ENCODE assay signal across 10 cellular contexts in the genomic region with DNA sequence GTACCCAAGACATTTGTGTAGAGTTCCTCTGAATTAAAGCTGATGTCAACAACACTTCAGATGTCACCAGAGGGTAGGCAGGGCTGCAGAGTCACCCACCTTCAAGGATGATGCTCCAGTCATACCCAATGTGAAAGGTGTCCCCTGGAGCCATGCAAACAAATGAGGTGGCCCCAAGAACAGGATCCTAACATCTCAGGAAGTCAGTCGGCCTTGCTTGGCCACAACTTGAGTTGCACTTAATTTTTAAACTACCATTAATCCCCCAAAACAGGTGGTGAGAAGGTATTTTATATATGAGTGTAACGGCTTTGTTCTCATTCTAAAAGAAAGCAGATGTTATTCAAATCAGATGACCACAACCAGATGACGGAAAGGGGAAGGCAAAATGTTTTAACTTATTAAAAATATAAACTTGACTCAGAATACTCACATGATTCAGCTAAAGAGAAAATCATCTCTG. TPM values are rescaled to one million over a fixed set of nuclear protein-coding genes. Genes with fewer than 3 reads are reported as not detected.
DNase-seq lines count a peak whose midpoint lies in the region; ATAC-seq, FAIRE-seq and TF ChIP-seq lines count a peak whose summit lies in the region.
"Had no signal": no experiment of that assay in that cellular context is flagged by ENCODE, and none has a peak within 500 bp of the region (broad histone marks: within the 10 kb centered on the region; RNA-seq: fewer than 3 reads in every experiment).

No MANE protein-coding gene starts in this region.

- peaks cover 1% of the 10 kb centered on the region for H3K36me3 Mint-ChIP-seq in activated naive CD4-positive, alpha-beta T cell treated with anti-CD3 and anti-CD28 coated beads, Interleukin-2, amount 50 U/mL, for 24 hours

- H3K27me3 Mint-ChIP-seq in activated naive CD4-positive, alpha-beta T cell treated with anti-CD3 and anti-CD28 coated beads, Interleukin-2, amount 50 U/mL, for 24 hours, result no peaks in the 10 kb centered on the region

- H3K4me3 ChIP-seq in heart left ventricle, result no peak overlapping the region

- FAIRE-seq in GM12891 (lab: Jason Lieb, UNC), result peak; percentile 69
- no peak for FAIRE-seq in RCC 7860 (lab: Jason Lieb, UNC)
- FAIRE-seq: endometrium had no signal

- H3K4me3 Mint-ChIP-seq in activated naive CD4-positive, alpha-beta T cell treated with anti-CD3 and anti-CD28 coated beads, Interleukin-2, amount 50 U/mL, for 24 hours, result no peak overlapping the region

- H3K27ac Mint-ChIP-seq in activated naive CD4-positive, alpha-beta T cell treated with anti-CD3 and anti-CD28 coated beads, Interleukin-2, amount 50 U/mL, for 24 hours, result peak overlapping the region; percentile 59

- no peaks in the 10 kb centered on the region for H3K36me3 ChIP-seq in heart left ventricle

- peaks cover 2 to 59% (median 17%) of the 10 kb centered on the region in 12 donors for H3K4me1 ChIP-seq in heart left ventricle

- no peaks in the 10 kb centered on the region for H3K9me3 ChIP-seq in heart left ventricle

- DNase-seq in GM12891 (ENCODE audit: insufficient read length, low spot score) (no peak), RCC 7860 (ENCODE audit: low spot score) (no peak), DMS153 (lab: John Stamatoyannopoulos, UW) (no peak), heart left ventricle (no peak), NCI-H146 (lab: John Stamatoyannopoulos, UW) (no peak)
- DNase-seq: nucleus accumbens had no signal

- intact Hi-C loops in heart left ventricle (cut with DNase I), result no loop called here

- WGBS in heart left ventricle, 4 donors, result 67 to 76% (median 74%) methylated on average over 3 of the region's 3 CpGs

- H3K27me3 ChIP-seq in heart left ventricle, result no peaks in the 10 kb centered on the region

- ATAC-seq in GM19467 (IDR thresholded peaks at IDR 0.05; ENCODE audit: unreplicated experiment) (peak; percentile 50), HG03354 (IDR thresholded peaks at IDR 0.05; ENCODE audit: poor library complexity, severe bottlenecking, unreplicated experiment) (peak; percentile 53), heart left ventricle (no peak)

- peak overlapping the region in 1 of 12 donors; percentile 76 for H3K27ac ChIP-seq in heart left ventricle

- TF ChIP-seq CTCF in heart left ventricle (IDR thresholded peaks at IDR 0.05), result no peak

- peaks cover 68% of the 10 kb centered on the region for H3K4me1 Mint-ChIP-seq in activated naive CD4-positive, alpha-beta T cell treated with anti-CD3 and anti-CD28 coated beads, Interleukin-2, amount 50 U/mL, for 24 hours

- TF ChIP-seq POLR2A in GM12891 (IDR thresholded peaks at IDR 0.05; ENCODE audit: low read depth, low read length) (no peak), heart left ventricle (IDR thresholded peaks at IDR 0.05) (no peak)

- no peaks in the 10 kb centered on the region for H3K9me3 Mint-ChIP-seq in activated naive CD4-positive, alpha-beta T cell treated with anti-CD3 and anti-CD28 coated beads, Interleukin-2, amount 50 U/mL, for 24 hours

TF ChIP-seq in GM12891, 5 proteins besides CTCF, POLR2A, EP300 and RAD21:
- TF ChIP-seq SPI1 (IDR thresholded peaks at IDR 0.05; ENCODE audit: low read depth, low read length), result peak; percentile 47
- TF ChIP-seq POLR2AphosphoS5 (IDR thresholded peaks at IDR 0.05; ENCODE audit: low read depth, low read length), result peak; percentile 34; the same call in 1 of the 2 replicates
- TF ChIP-seq PAX5 (IDR thresholded peaks at IDR 0.05; ENCODE audit: insufficient read depth, low read length, severe bottlenecking), result peak; percentile 84
- no peak for TF ChIP-seq TAF1 (IDR thresholded peaks at IDR 0.05; ENCODE audit: low read depth, low read length)
- TF ChIP-seq POU2F2 (IDR thresholded peaks at IDR 0.05; ENCODE audit: low read depth, low read length), result peak; percentile 98

RNA-seq across cellular contexts. Expression of gene SERPINB1, which starts 21.1 kb away (rescaled TPM):
- polyA plus RNA-seq in GM12891 (2012; ENCODE audit: low read depth, missing spikeins), result 0.99 TPM
- 10 to 100 TPM; 15.6 to 55.6 (median 23.0) TPM for total RNA-seq in heart left ventricle
- 10 to 100 TPM; 15.4 to 20.4 TPM for polyA plus RNA-seq in heart left ventricle

RNA-seq across cellular contexts. Expression of gene SERPINB9, which starts 40.4 kb away (rescaled TPM):
- 5.6 TPM for polyA plus RNA-seq in GM12891 (2012; ENCODE audit: low read depth, missing spikeins)
- total RNA-seq in heart left ventricle, result 10 to 100 TPM in 1 of 9 donors, 1 to 10 TPM in 8; 2.1 to 16.7 (median 5.4) TPM
- polyA plus RNA-seq in heart left ventricle, result 1 to 10 TPM; 2.1 to 2.7 TPM

Comparison
In these comparisons a context has a peak if more than half of its experiments do, and no peak if none do; other contexts are left out.
1. ATAC-seq: peak in GM19467 (single experiment) and HG03354 (single experiment); none in heart left ventricle (0 of 4).